ENCODE assay signal across 19 cellular contexts in the genomic region with DNA sequence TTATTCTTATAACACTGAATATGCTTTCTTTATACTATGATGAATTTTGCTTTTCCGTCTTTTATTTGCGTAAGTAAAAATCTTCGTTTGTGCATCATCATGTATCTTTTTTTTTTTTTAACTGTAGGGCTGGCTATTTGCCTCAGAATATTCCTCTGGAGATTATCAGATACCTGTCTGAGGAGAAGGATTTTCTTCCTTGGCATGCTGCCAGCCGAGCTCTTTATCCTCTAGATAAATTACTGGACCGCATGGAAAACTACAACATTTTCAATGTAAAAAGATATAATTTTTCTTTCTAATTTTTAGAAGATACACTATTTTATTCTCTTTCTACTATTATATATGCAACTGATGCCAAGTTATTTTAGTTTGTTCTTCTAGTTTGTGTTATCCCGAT.
"Had no signal": no experiment of that assay in that cellular context is flagged by ENCODE, and none has a peak within 500 bp of the region (broad histone marks: within the 10 kb centered on the region; RNA-seq: fewer than 3 reads in every experiment).

No MANE protein-coding gene starts in this region.

- DNase-seq: activated CD4-positive, alpha-beta memory T cell treated with anti-CD3 and anti-CD28 coated beads for 36 hours; activated CD4-positive, alpha-beta T cell treated with anti-CD3 and anti-CD28 coated beads, Interleukin-2, amount 10 ng/mL, durations not matched to agents 7 days and 5 days; activated CD4-positive, CD25-positive, alpha-beta regulatory T cell; activated CD8-positive, alpha-beta memory T cell treated with anti-CD3 and anti-CD28 coated beads for 24 hours; activated effector memory CD4-positive, alpha-beta T cell treated with anti-CD3 and anti-CD28 coated beads, Interleukin-2, amount 50 U/mL, for 16 hours; activated naive CD4-positive, alpha-beta T cell treated with Interleukin-2 at 50 U/mL for 16 hours; activated naive CD8-positive, alpha-beta T cell treated with anti-CD3 and anti-CD28 coated beads, Interleukin-2, amount 50 U/mL, for 24 hours; activated T-cell treated with anti-CD3 and anti-CD28 coated beads, Interleukin-2, amount 50 U/mL, for 4 hours; amygdala; Kasumi-1; KBM-7; NCI-H1105 treated with DMSO at 0.1 percent for 48 hours; NCI-H446 treated with DMSO at 0.1 percent for 48 hours; NCI-H526; NCI-H774; PC-9; SHP77 treated with DMSO at 0.1 percent for 48 hours; T-helper 17 cell; T1000 had no signal
